Comparison of ENCODE assay signal across 32 cellular contexts in the genomic region with DNA sequence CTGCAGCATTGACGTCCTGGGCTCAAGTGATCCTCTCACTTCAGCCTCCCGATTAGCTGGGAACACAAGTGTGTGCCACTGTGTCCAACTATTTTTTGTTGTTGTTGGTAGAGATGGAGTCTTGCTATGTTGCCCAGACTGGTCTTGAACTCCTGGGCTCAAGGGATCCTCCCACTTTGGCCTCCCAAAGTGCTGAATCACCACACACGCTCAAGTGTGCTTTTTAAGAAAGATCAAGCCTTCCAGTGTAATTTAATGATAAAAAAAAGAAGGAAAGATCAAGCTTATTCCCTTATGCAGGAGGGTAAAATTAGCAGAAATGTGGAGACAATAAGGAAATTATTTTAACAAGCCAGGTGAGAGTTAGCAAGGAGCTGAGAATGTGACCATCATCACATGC.
"Had no signal": no experiment of that assay in that cellular context is flagged by ENCODE, and none has a peak within 500 bp of the region (broad histone marks: within the 10 kb centered on the region; RNA-seq: fewer than 3 reads in every experiment).

No MANE protein-coding gene starts in this region.

- H3K9me3 ChIP-seq: MG63 had no signal

- H3K4me3 ChIP-seq: MG63 had no signal

- H3K36me3 ChIP-seq: MG63 had no signal

- H3K27me3 ChIP-seq: MG63 had no signal

- DNase-seq: Karpas-422, Kasumi-1, MG63, MM.1S, MV-4-11, NCI-H1048, NCI-H1092, NCI-H1092 treated with DMSO at 0.1 percent for 48 hours, NCI-H1105, NCI-H1105 treated with DMSO at 0.1 percent for 48 hours, NCI-H1417 treated with DMSO at 0.1 percent for 48 hours, NCI-H1436, NCI-H1436 treated with DMSO at 0.1 percent for 48 hours, NCI-H1694, NCI-H1694 treated with DMSO at 0.1 percent for 48 hours, NCI-H187, NCI-H187 treated with DMSO at 0.1 percent for 48 hours, NCI-H1930, NCI-H2029, NCI-H2029 treated with DMSO at 0.1 percent for 48 hours, NCI-H2081, NCI-H2081 treated with DMSO at 0.1 percent for 48 hours, NCI-H2107, NCI-H2171, NCI-H2171 treated with DMSO at 0.1 percent for 48 hours, NCI-H2227 treated with DMSO at 0.1 percent for 48 hours, NCI-H226, NCI-H345, NCI-H446, NCI-H446 treated with DMSO at 0.1 percent for 48 hours, NCI-H510A, NCI-H510A treated with DMSO at 0.1 percent for 48 hours had no signal
